In genomic region chr12:48671231-48671856, GRCh38 we compare ENCODE assay signal across 23 cellular contexts. TPM values are rescaled to one million over a fixed set of nuclear protein-coding genes. Genes with fewer than 3 reads are reported as not detected.
DNase-seq lines count a peak whose midpoint lies in the region; TF ChIP-seq lines count a peak whose summit lies in the region.
"Had no signal": no experiment of that assay in that cellular context is flagged by ENCODE, and none has a peak within 500 bp of the region (broad histone marks: within the 10 kb centered on the region; RNA-seq: fewer than 3 reads in every experiment).

No MANE protein-coding gene starts in this region.

- H3K4ac ChIP-seq in mesenchymal stem cell (ENCODE audit: low read depth in 1 of 2, low read length in 2 of 2) = no peak overlapping the region

- no peak overlapping the region for H4K91ac ChIP-seq in mesenchymal stem cell (ENCODE audit: low read length)

- no peaks in the 10 kb centered on the region for H3K9me3 Mint-ChIP-seq in HFFc6
- H3K9me3 Mint-ChIP-seq: stimulated activated naive CD8-positive, alpha-beta T cell treated with anti-CD3 and anti-CD28 coated beads, Interleukin-15, Interleukin-2, amounts not matched to agents 100 ng/mL and 50 ng/mL, for 24 hours; type B pancreatic cell had no signal

- H3K4me1 Mint-ChIP-seq in HFFc6 (ENCODE audit: low read depth) = peaks cover 10% of the 10 kb centered on the region

- peaks cover 25% of the 10 kb centered on the region for H3K36me3 Mint-ChIP-seq in HFFc6 (ENCODE audit: low read depth)

- peak overlapping the region; percentile 6 for H3K9ac ChIP-seq in mesenchymal stem cell (ENCODE audit: low read length)
- H3K9ac ChIP-seq: parathyroid adenoma had no signal

- H2BK12ac ChIP-seq in mesenchymal stem cell (ENCODE audit: low read length in 2 of 2) = no peak overlapping the region

- no peak overlapping the region for H2AFZ ChIP-seq in mesenchymal stem cell (ENCODE audit: low read depth, low read length)
- H2AFZ ChIP-seq: parathyroid adenoma had no signal

- DNase-seq in EH (ENCODE audit: low read depth) = peak; percentile 53
- peak; percentile 40 for DNase-seq in HFFc6
- peak; percentile 13 for DNase-seq in amniotic epithelial cell (ENCODE audit: low read depth)
- DNase-seq in mesenchymal stem cell = no peak
- no peak for DNase-seq in SHP77 (lab: John Stamatoyannopoulos, UW)
- no peak for DNase-seq in T-helper 1 cell
- no peak for DNase-seq in activated CD8-positive, alpha-beta memory T cell treated with anti-CD3 and anti-CD28 coated beads, Interleukin-2, amount 50 U/mL, for 4 hours
- DNase-seq in activated naive CD4-positive, alpha-beta T cell treated with anti-CD3 and anti-CD28 coated beads, Interleukin-2, amount 50 U/mL, for 16 hours = no peak
- DNase-seq: activated CD4-positive, alpha-beta T cell treated with anti-CD3 and anti-CD28 coated beads for 1 hour; activated gamma-delta T cell; AML-193; aorta; DMS79 treated with DMSO at 0.1 percent for 48 hours; effector memory CD4-positive, alpha-beta T cell; GOT3; naive thymus-derived CD4-positive, alpha-beta T cell; NCI-H1105 treated with DMSO at 0.1 percent for 48 hours; NCI-H69; stimulated activated CD4-positive, alpha-beta T cell treated with anti-CD3 and anti-CD28 coated beads, Interleukin-2, amount 100 ng/mL, for 48 hours; T-helper 9 cell had no signal

- no peak overlapping the region for H3K14ac ChIP-seq in mesenchymal stem cell (ENCODE audit: low read length in 2 of 2)

- no peak overlapping the region for H2BK15ac ChIP-seq in mesenchymal stem cell (ENCODE audit: low read depth, poor library complexity, severe bottlenecking)

- no peaks in the 10 kb centered on the region; the same call in 1 of the 2 replicates for H3K27me3 Mint-ChIP-seq in HFFc6 (ENCODE audit: insufficient read depth)
- H3K27me3 Mint-ChIP-seq: naive thymus-derived CD4-positive, alpha-beta T cell; stimulated activated naive CD8-positive, alpha-beta T cell treated with anti-CD3 and anti-CD28 coated beads, Interleukin-15, Interleukin-2, amounts not matched to agents 100 ng/mL and 50 ng/mL, for 24 hours; type B pancreatic cell had no signal

- H3K4me3 Mint-ChIP-seq in HFFc6 = no peak overlapping the region; the same call in 1 of the 2 replicates
- H3K4me3 Mint-ChIP-seq: stimulated activated naive CD8-positive, alpha-beta T cell treated with anti-CD3 and anti-CD28 coated beads, Interleukin-15, Interleukin-2, amounts not matched to agents 100 ng/mL and 50 ng/mL, for 24 hours; type B pancreatic cell had no signal

- H3K9me3 ChIP-seq in mesenchymal stem cell (ENCODE audit: control insufficient read depth, low read length) = no peaks in the 10 kb centered on the region

- no peak overlapping the region for H4K8ac ChIP-seq in mesenchymal stem cell (ENCODE audit: low read length)

- H3K23ac ChIP-seq in mesenchymal stem cell (ENCODE audit: low read length in 2 of 2) = no peak overlapping the region

- no peaks in the 10 kb centered on the region for H3K27me3 ChIP-seq in mesenchymal stem cell (ENCODE audit: control insufficient read depth in 1 of 2, insufficient read depth in 1 of 2, low read length in 2 of 2)

- no peak overlapping the region for H2BK120ac ChIP-seq in mesenchymal stem cell (ENCODE audit: low read depth, low read length)

- H3K4me2 ChIP-seq in mesenchymal stem cell (ENCODE audit: low read length, poor library complexity, severe bottlenecking) = no peak overlapping the region

- no peak overlapping the region for H2AK5ac ChIP-seq in mesenchymal stem cell (ENCODE audit: low read length, severe bottlenecking)

- H3K4me1 ChIP-seq in mesenchymal stem cell (ENCODE audit: control insufficient read depth, insufficient read depth, low read depth, low read length) = peaks cover 2% of the 10 kb centered on the region
- H3K4me1 ChIP-seq: parathyroid adenoma had no signal

- no peak overlapping the region for H3K18ac ChIP-seq in mesenchymal stem cell (ENCODE audit: low read depth in 1 of 2, low read length in 2 of 2)

- H3K27ac ChIP-seq in mesenchymal stem cell (ENCODE audit: low read length, poor library complexity, severe bottlenecking) = no peak overlapping the region
- H3K27ac ChIP-seq: parathyroid adenoma had no signal

- no peak overlapping the region for H2BK5ac ChIP-seq in mesenchymal stem cell (ENCODE audit: low read depth, low read length, poor library complexity, severe bottlenecking)

- peaks cover 54 to 87% of the 10 kb centered on the region in 2 experiments for H3K36me3 ChIP-seq in mesenchymal stem cell (ENCODE audit: control insufficient read depth in 1 of 2, insufficient read depth in 2 of 2, low read depth in 1 of 2, low read length in 2 of 2)

- peak overlapping the region; percentile 62 for H3K27ac Mint-ChIP-seq in HFFc6
- H3K27ac Mint-ChIP-seq: stimulated activated naive CD8-positive, alpha-beta T cell treated with anti-CD3 and anti-CD28 coated beads, Interleukin-15, Interleukin-2, amounts not matched to agents 100 ng/mL and 50 ng/mL, for 24 hours; type B pancreatic cell had no signal

- H3K79me1 ChIP-seq in mesenchymal stem cell (replicated peaks; ENCODE audit: low read length, poor library complexity, severe bottlenecking) = peaks cover 14% of the 10 kb centered on the region

- no peak for TF ChIP-seq CTCF in HFFc6 (IDR thresholded peaks at IDR 0.05)

- 99% methylated on average over 5 of the region's 8 CpGs for WGBS in mesenchymal stem cell

- no peak overlapping the region for H3K4me3 ChIP-seq in mesenchymal stem cell (ENCODE audit: insufficient read depth in 1 of 2, low read depth in 1 of 2, low read length in 2 of 2)

RNA-seq across cellular contexts. Expression of gene KANSL2, which starts 10.7 kb away (rescaled TPM):
- total RNA-seq in HFFc6 (2021; fragmentation: NEBNext Ultra II Directional; extraction: Animal tissue kit (Norgen Biotek cat#: 25700)) = 10 to 100 TPM; 17.6 to 28.8 (median 23.2) TPM
- polyA plus RNA-seq in mesenchymal stem cell (2013, experiment 1 of 2) = 18.3 TPM
- polyA plus RNA-seq in mesenchymal stem cell (2013, experiment 2 of 2) = 18.4 TPM

RNA-seq across cellular contexts. Expression of gene CCNT1, which starts 45.2 kb away (rescaled TPM):
- total RNA-seq in HFFc6 (2021; fragmentation: NEBNext Ultra II Directional; extraction: Animal tissue kit (Norgen Biotek cat#: 25700)) = 10 to 100 TPM; 30.7 to 36.7 (median 31.3) TPM
- 14.6 TPM for polyA plus RNA-seq in mesenchymal stem cell (2013, experiment 1 of 2)
- 14.7 TPM for polyA plus RNA-seq in mesenchymal stem cell (2013, experiment 2 of 2)

Comparison
In these comparisons a context has a peak if more than half of its experiments do, and no peak if none do; other contexts are left out.
1. DNase-seq: peak in EH (single experiment), HFFc6 (single experiment) and amniotic epithelial cell (single experiment); none in mesenchymal stem cell (single experiment), SHP77 (0 of 2), T-helper 1 cell (0 of 5), activated CD8-positive, alpha-beta memory T cell treated with anti-CD3 and anti-CD28 coated beads, Interleukin-2, amount 50 U/mL, for 4 hours (single experiment) and activated naive CD4-positive, alpha-beta T cell treated with anti-CD3 and anti-CD28 coated beads, Interleukin-2, amount 50 U/mL, for 16 hours (single experiment).